12 cellular contexts compared by ENCODE assay signal in genomic region chr14:75861161-75861621, GRCh38.
DNase-seq lines count a peak whose midpoint lies in the region; ATAC-seq and TF ChIP-seq lines count a peak whose summit lies in the region.
"Had no signal": no experiment of that assay in that cellular context is flagged by ENCODE, and none has a peak within 500 bp of the region (broad histone marks: within the 10 kb centered on the region; RNA-seq: fewer than 3 reads in every experiment).

No MANE protein-coding gene starts in this region.

- H3K9me3 ChIP-seq in H9 (ENCODE audit: control insufficient read depth, low read depth, low read length) (no peaks in the 10 kb centered on the region), RWPE2 (ENCODE audit: severe bottlenecking) (no peaks in the 10 kb centered on the region), sigmoid colon (no peaks in the 10 kb centered on the region)

- no peak overlapping the region for H2BK15ac ChIP-seq in H9 (ENCODE audit: low read depth, low read length)

- no peak overlapping the region for H2AK5ac ChIP-seq in H9 (ENCODE audit: insufficient read length, low read length)

- no peak overlapping the region for H4K91ac ChIP-seq in H9 (ENCODE audit: insufficient read length, low read depth, low read length)

- no peaks in the 10 kb centered on the region for H3K79me1 ChIP-seq in H9 (ENCODE audit: insufficient read depth, low read depth, low read length, poor library complexity, severe bottlenecking)

- intact Hi-C loops in sigmoid colon (cut with DNase I) = loop anchor here (5.0 kb wide), 1 partner anchor 34 kb away; no protein-coding TSS in a partner anchor
- intact Hi-C loops in activated CD4-positive, alpha-beta T cell treated with anti-CD3 and anti-CD28 coated beads for 36 hours (cut with DNase I, micrococcal nuclease) = no loop called here

- H3K4me1 Mint-ChIP-seq in H9 = peaks cover 25 to 29% of the 10 kb centered on the region in 2 experiments
- H3K4me1 Mint-ChIP-seq in activated CD4-positive, alpha-beta T cell treated with anti-CD3 and anti-CD28 coated beads for 36 hours = peaks cover 5% of the 10 kb centered on the region
- H3K4me1 Mint-ChIP-seq: central memory CD8-positive, alpha-beta T cell had no signal

- peaks cover 47% of the 10 kb centered on the region for H3K27me3 Mint-ChIP-seq in H9 (ENCODE audit: low read depth)
- H3K27me3 Mint-ChIP-seq in activated CD4-positive, alpha-beta T cell treated with anti-CD3 and anti-CD28 coated beads for 36 hours = no peaks in the 10 kb centered on the region
- H3K27me3 Mint-ChIP-seq: activated CD4-positive, alpha-beta memory T cell treated with anti-CD3 and anti-CD28 coated beads for 36 hours; central memory CD8-positive, alpha-beta T cell had no signal

- no peak overlapping the region for H3K9ac ChIP-seq in H9 (ENCODE audit: extremely low read depth, insufficient read length, low read length)

- H3K4me3 Mint-ChIP-seq in H9 = peak overlapping the region in 1 of 2 experiments; percentile 0; a peak in 1 of 5 replicates
- H3K4me3 Mint-ChIP-seq in activated CD4-positive, alpha-beta T cell treated with anti-CD3 and anti-CD28 coated beads for 36 hours = no peak overlapping the region
- H3K4me3 Mint-ChIP-seq: activated CD4-positive, alpha-beta memory T cell treated with anti-CD3 and anti-CD28 coated beads for 36 hours; central memory CD8-positive, alpha-beta T cell had no signal

- peak; percentile 13; the same call in 2 of the 3 replicates for ATAC-seq in RWPE2 (ENCODE audit: low read depth)
- no peak for ATAC-seq in activated CD4-positive, alpha-beta T cell treated with anti-CD3 and anti-CD28 coated beads for 36 hours

- H3K4ac ChIP-seq in H9 (ENCODE audit: low read depth, low read length) = no peak overlapping the region

- H2AFZ ChIP-seq in H9 (ENCODE audit: low read length) = no peak overlapping the region

- no peak for TF ChIP-seq EP300 in sigmoid colon (IDR thresholded peaks at IDR 0.05)

- H3K23ac ChIP-seq in H9 (ENCODE audit: insufficient read length, low read depth, low read length) = no peak overlapping the region

- no peak overlapping the region for H2BK20ac ChIP-seq in H9 (ENCODE audit: low read depth, low read length, poor library complexity, severe bottlenecking)

- no peak for TF ChIP-seq POLR2A in sigmoid colon (IDR thresholded peaks at IDR 0.05)

- no peak overlapping the region for H3K18ac ChIP-seq in H9 (ENCODE audit: insufficient read length, low read depth, low read length)

- POLR2A ChIA-PET in activated CD4-positive, alpha-beta T cell treated with anti-CD3 and anti-CD28 coated beads for 36 hours (lab: Charles Lee) = no interaction called here

- no peaks in the 10 kb centered on the region; the same call in 1 of the 2 replicates for H3K4me1 ChIP-seq in H9 (ENCODE audit: insufficient read depth, low read length)
- H3K4me1 ChIP-seq in RWPE2 (ENCODE audit: insufficient read depth, poor library complexity, severe bottlenecking) = peaks cover 20% of the 10 kb centered on the region
- H3K4me1 ChIP-seq in sigmoid colon = peaks cover 0 to 46% (median 39%) of the 10 kb centered on the region in 4 donors

- H3K27ac ChIP-seq in H9 (ENCODE audit: insufficient read length, low read depth, low read length) (no peak overlapping the region), RWPE2 (ENCODE audit: poor library complexity, severe bottlenecking) (no peak overlapping the region), sigmoid colon (peak overlapping the region in 3 of 4 donors; percentile 66 to 72 (median 69))

- H3K14ac ChIP-seq in H9 (ENCODE audit: insufficient read depth, low read length) = no peak overlapping the region

- H2BK5ac ChIP-seq in H9 (ENCODE audit: insufficient read length, low read length) = no peak overlapping the region

- peak overlapping the region in 1 of 3 experiments; percentile 39; a peak in 2 of 7 replicates for H3K27ac Mint-ChIP-seq in H9
- no peak overlapping the region for H3K27ac Mint-ChIP-seq in activated CD4-positive, alpha-beta T cell treated with anti-CD3 and anti-CD28 coated beads for 36 hours
- H3K27ac Mint-ChIP-seq: activated CD4-positive, alpha-beta memory T cell treated with anti-CD3 and anti-CD28 coated beads for 36 hours had no signal

- H3K79me2 ChIP-seq in H9 (ENCODE audit: insufficient read depth, low read length) = no peaks in the 10 kb centered on the region

- no peaks in the 10 kb centered on the region for H3K9me3 Mint-ChIP-seq in H9
- no peaks in the 10 kb centered on the region for H3K9me3 Mint-ChIP-seq in activated CD4-positive, alpha-beta T cell treated with anti-CD3 and anti-CD28 coated beads for 36 hours (ENCODE audit: low read depth)
- H3K9me3 Mint-ChIP-seq: activated CD4-positive, alpha-beta memory T cell treated with anti-CD3 and anti-CD28 coated beads for 36 hours; central memory CD8-positive, alpha-beta T cell had no signal

- H3T11ph ChIP-seq in H9 (ENCODE audit: low read length) = no peak overlapping the region

- peak overlapping the region; percentile 20 for H3K4me2 ChIP-seq in H9 (ENCODE audit: insufficient read depth, insufficient read length, low read length)

- H3K4me3 ChIP-seq in RWPE2 (ENCODE audit: severe bottlenecking) (no peak overlapping the region), sigmoid colon (no peak overlapping the region)

- no CpG with 5 or more reads among the region's 4 CpGs for WGBS in H9 (ENCODE audit: extremely low coverage, insufficient read length, low lambda C conversion rate)
- WGBS in sigmoid colon, 2 donors = 83 to 92% methylated on average over 4 of the region's 4 CpGs

- H2BK12ac ChIP-seq in H9 (ENCODE audit: insufficient read length, low read depth, low read length) = no peak overlapping the region

- CTCF ChIA-PET in activated CD4-positive, alpha-beta T cell treated with anti-CD3 and anti-CD28 coated beads for 36 hours (lab: Charles Lee) = no interaction called here

- no peak overlapping the region for H3K56ac ChIP-seq in H9 (ENCODE audit: insufficient read length, low read depth, low read length)

- TF ChIP-seq CTCF in H9 (conservative IDR thresholded peaks at IDR 0.05) = no peak
- TF ChIP-seq CTCF in RWPE2 (IDR thresholded peaks at IDR 0.05; ENCODE audit: poor library complexity, severe bottlenecking) = no peak
- no peak for TF ChIP-seq CTCF in sigmoid colon (IDR thresholded peaks at IDR 0.05)

- H4K5ac ChIP-seq in H9 (ENCODE audit: insufficient read length, low read depth, low read length) = no peak overlapping the region

- H3K27me3 ChIP-seq in H9 (ENCODE audit: insufficient read depth, low read length) = peaks cover 18% of the 10 kb centered on the region
- no peaks in the 10 kb centered on the region for H3K27me3 ChIP-seq in RWPE2 (ENCODE audit: insufficient read depth, poor library complexity, severe bottlenecking)
- no peaks in the 10 kb centered on the region for H3K27me3 ChIP-seq in sigmoid colon

- H3K36me3 ChIP-seq in RWPE2 (ENCODE audit: low read depth) (peaks cover 3% of the 10 kb centered on the region; the same call in 1 of the 2 replicates), sigmoid colon (no peaks in the 10 kb centered on the region)

- H3K36me3 Mint-ChIP-seq in H9 (ENCODE audit: insufficient read depth in 1 of 3, low read depth in 3 of 3) = no peaks in the 10 kb centered on the region; a peak in 1 of 7 replicates
- peaks cover 3% of the 10 kb centered on the region for H3K36me3 Mint-ChIP-seq in activated CD4-positive, alpha-beta T cell treated with anti-CD3 and anti-CD28 coated beads for 36 hours (ENCODE audit: low read depth)

- no peak overlapping the region for H4K8ac ChIP-seq in H9 (replicated peaks; ENCODE audit: insufficient read length, low read depth, low read length)

- DNase-seq in H9 (peak; percentile 38), RWPE2 (ENCODE audit: low spot score) (no peak), glomerular visceral epithelial cell (ENCODE audit: extremely low spot score) (peak; percentile 13), sigmoid colon (peak; percentile 66), germinal center (ENCODE audit: low spot score) (no peak), NOMO-1 treated with DMSO at 0.1 percent for 48 hours (lab: John Stamatoyannopoulos, UW; ENCODE audit: unreplicated experiment) (no peak), anterior cingulate cortex (lab: John Stamatoyannopoulos, UW) (no peak)
- DNase-seq in activated CD4-positive, alpha-beta T cell treated with anti-CD3 and anti-CD28 coated beads for 36 hours = no peak
- DNase-seq: activated CD4-positive, alpha-beta memory T cell treated with anti-CD3 and anti-CD28 coated beads for 36 hours; NCI-H1417 treated with DMSO at 0.1 percent for 48 hours; stimulated activated CD8-positive, alpha-beta memory T cell treated with anti-CD3 and anti-CD28 coated beads, Interleukin-4, amount 100 ng/mL, for 48 hours had no signal

- no peaks in the 10 kb centered on the region for H4K20me1 ChIP-seq in H9 (ENCODE audit: control insufficient read depth, insufficient read depth, insufficient read length)

- H3K23me2 ChIP-seq in H9 (ENCODE audit: insufficient read length, low read depth, low read length, poor library complexity, severe bottlenecking) = no peaks in the 10 kb centered on the region

- no peak overlapping the region for H2BK120ac ChIP-seq in H9 (ENCODE audit: low read depth, low read length, poor library complexity, severe bottlenecking)

Comparison
In these comparisons a context has a peak if more than half of its experiments do, and no peak if none do; other contexts are left out.
1. DNase-seq: peak in H9 (single experiment), glomerular visceral epithelial cell (single experiment) and sigmoid colon (single experiment); none in RWPE2 (single experiment), activated CD4-positive, alpha-beta T cell treated with anti-CD3 and anti-CD28 coated beads for 36 hours (single experiment), germinal center (single experiment), NOMO-1 treated with DMSO at 0.1 percent for 48 hours (single experiment) and anterior cingulate cortex (0 of 58).
2. H3K27ac ChIP-seq: peak in sigmoid colon (3 of 4); none in H9 (single experiment) and RWPE2 (single experiment).